In the genomic region with DNA sequence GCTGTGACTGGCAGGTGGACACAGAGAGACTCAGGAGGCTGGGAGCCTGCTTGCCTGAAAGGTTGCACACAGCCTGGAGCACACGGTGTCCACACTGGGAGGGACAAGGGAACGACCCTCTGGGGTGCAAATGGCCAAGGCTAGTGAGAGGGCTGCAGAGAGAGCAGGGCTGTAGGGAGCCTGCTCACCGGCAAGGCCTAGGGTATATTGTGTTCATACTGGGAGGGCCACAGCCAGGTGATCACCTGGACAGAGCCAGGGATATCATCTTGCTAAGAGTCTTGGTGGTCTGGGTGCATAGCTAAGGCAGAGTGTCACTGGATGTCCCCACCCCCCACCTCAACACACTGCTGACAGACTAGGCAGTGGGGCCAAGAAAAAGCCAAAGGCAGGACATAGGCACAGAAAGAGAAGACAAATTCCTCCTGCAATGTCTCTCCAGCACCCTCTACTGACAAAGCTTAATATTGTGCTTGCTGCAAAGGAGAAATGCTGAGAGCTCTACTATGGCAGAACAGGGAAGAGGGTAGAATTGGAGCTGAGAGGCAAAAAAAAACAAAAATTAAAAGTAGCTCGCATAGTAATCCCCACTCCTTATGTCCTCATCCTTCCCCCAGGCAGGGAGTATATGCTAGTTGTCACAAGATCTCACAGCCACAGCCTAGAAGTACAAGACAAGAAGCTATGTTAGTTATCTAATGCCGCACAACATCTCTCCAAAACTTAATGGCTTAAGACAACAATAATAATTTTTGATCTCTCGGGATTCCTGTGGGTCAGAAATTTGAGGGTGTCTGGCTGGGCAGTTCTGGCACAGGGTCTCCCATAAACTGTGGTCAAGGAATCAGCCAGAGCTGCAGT, we compare ENCODE assay signal across 8 cellular contexts.
DNase-seq lines count a peak whose midpoint lies in the region; ATAC-seq, FAIRE-seq and TF ChIP-seq lines count a peak whose summit lies in the region.

No MANE protein-coding gene starts in this region.

- peak; percentile 57 for ATAC-seq in stimulated activated naive CD8-positive, alpha-beta T cell treated with anti-CD3 and anti-CD28 coated beads, Interleukin-15, Interleukin-2, amounts not matched to agents 100 U/mL and 50 U/mL, for 24 hours

- no peak overlapping the region for H3K4me3 ChIP-seq in AG09309 (ENCODE audit: control insufficient read depth, low read depth, low read length)
- H3K4me3 ChIP-seq in brain microvascular endothelial cell (ENCODE audit: low read depth, low read length) = no peak overlapping the region

- in situ Hi-C loops in brain microvascular endothelial cell (cut with HindIII; ENCODE audit: low pct_ligation_motif_present, low sequenced_read_pairs) = loop anchor here (25.0 kb wide), 1 partner anchor 169 kb away; no protein-coding TSS in a partner anchor

- no peaks in the 10 kb centered on the region for H3K27me3 ChIP-seq in brain microvascular endothelial cell (replicated peaks)

- TF ChIP-seq CTCF in AG09309 (IDR thresholded peaks at IDR 0.05; ENCODE audit: control insufficient read depth, insufficient read depth, low read depth, low read length, missing control alignments) (peak; percentile 93), GM12874 (IDR thresholded peaks at IDR 0.05; ENCODE audit: insufficient read depth, low read depth, low read length) (peak; percentile 78), brain microvascular endothelial cell (IDR thresholded peaks at IDR 0.05; ENCODE audit: low read depth, low read length, missing control alignments) (peak; percentile 92)

- FAIRE-seq in HTR-8/SVneo (lab: Jason Lieb, UNC) = no peak

- no peaks in the 10 kb centered on the region for H3K36me3 ChIP-seq in brain microvascular endothelial cell (replicated peaks)

- DNase-seq in AG09309 (ENCODE audit: low read depth) (peak; percentile 37), HTR-8/SVneo (ENCODE audit: insufficient read length, low spot score) (peak; percentile 33), NOMO-1 treated with dmso at 0.1 percent for 144 hours (lab: John Stamatoyannopoulos, UW; ENCODE audit: unreplicated experiment) (peak; percentile 60), brain microvascular endothelial cell (peak; percentile 62), islet precursor cell (peak; percentile 73), GOT3 (lab: John Stamatoyannopoulos, UW) (no peak)
- DNase-seq in stimulated activated naive CD8-positive, alpha-beta T cell treated with anti-CD3 and anti-CD28 coated beads, Interleukin-15, Interleukin-2, amounts not matched to agents 100 U/mL and 50 U/mL, for 24 hours = no peak

- no peak overlapping the region for H3K27ac ChIP-seq in brain microvascular endothelial cell

Comparison
In these comparisons a context has a peak if more than half of its experiments do, and no peak if none do; other contexts are left out.
1. DNase-seq: peak in AG09309 (single experiment), HTR-8/SVneo (single experiment), NOMO-1 treated with dmso at 0.1 percent for 144 hours (single experiment), brain microvascular endothelial cell (single experiment) and islet precursor cell (single experiment); none in stimulated activated naive CD8-positive, alpha-beta T cell treated with anti-CD3 and anti-CD28 coated beads, Interleukin-15, Interleukin-2, amounts not matched to agents 100 U/mL and 50 U/mL, for 24 hours (single experiment) and GOT3 (single experiment).
2. Peak in every context shown above with its lines, with median percentiles within 50 percentile points of each other: CTCF ChIP-seq.